Comparison of ENCODE assay signal across 8 cellular contexts in the genomic region with DNA sequence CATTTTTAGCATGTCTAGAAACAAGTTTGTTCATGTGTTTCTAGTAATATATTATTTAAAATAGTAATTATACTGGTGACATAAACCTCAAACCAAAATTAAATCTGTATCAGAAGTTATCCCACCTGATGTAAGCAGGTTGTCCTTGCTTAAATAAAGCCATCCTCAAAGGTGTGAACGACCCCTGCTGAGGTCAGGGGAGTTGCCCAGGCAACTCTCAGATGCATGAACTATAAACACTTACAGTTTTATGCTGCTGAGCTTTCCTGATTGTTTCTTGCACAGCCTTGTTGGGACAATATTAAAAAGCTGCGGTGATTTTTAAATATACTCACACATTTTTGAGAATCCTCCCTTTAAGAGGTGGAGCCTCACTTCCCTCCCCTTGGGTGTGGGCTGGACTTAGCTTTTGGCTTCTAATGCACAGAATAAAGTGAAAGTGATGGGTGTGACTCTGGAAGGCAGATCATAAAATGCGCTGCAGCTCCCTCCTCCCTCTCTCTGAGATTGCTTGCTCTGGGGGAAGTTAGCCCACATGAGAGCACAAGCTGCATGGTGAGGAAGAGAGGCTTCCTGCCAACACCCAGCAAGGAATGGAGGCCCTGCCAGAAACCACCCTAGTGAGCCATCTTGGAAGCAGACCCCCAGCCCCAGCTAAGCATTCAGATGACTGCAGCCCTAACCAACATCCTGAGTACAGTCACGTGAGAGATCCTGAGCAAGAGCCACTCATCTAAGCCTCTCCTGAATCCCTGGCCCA.
DNase-seq lines count a peak whose midpoint lies in the region; TF ChIP-seq lines count a peak whose summit lies in the region.

No MANE protein-coding gene starts in this region.

- H3F3A ChIP-seq in smooth muscle cell (ENCODE audit: low read depth): no peaks in the 10 kb centered on the region

- no peaks in the 10 kb centered on the region for H3K36me3 ChIP-seq in smooth muscle cell (ENCODE audit: low read depth)
- no peaks in the 10 kb centered on the region for H3K36me3 ChIP-seq in BE2C

- H3K4me1 ChIP-seq in smooth muscle cell (ENCODE audit: low read depth) (no peaks in the 10 kb centered on the region), BE2C (no peaks in the 10 kb centered on the region)

- in situ Hi-C loops in GM13977 (cut with MboI; ENCODE audit: low pct_unique_long_range_greater_than_20kb, low sequenced_read_pairs, unreplicated experiment): no loop called here

- peak overlapping the region; percentile 85 for H3K4me3 Mint-ChIP-seq in HFFc6

- H3K4me2 ChIP-seq in smooth muscle cell: peak overlapping the region; percentile 42

- H3K27me3 ChIP-seq in smooth muscle cell (ENCODE audit: low read depth) (no peaks in the 10 kb centered on the region), BE2C (no peaks in the 10 kb centered on the region)

- H3K9me3 ChIP-seq in smooth muscle cell (replicated peaks; ENCODE audit: low read depth): no peaks in the 10 kb centered on the region
- H3K9me3 ChIP-seq in BE2C: no peaks in the 10 kb centered on the region

- peaks cover 54% of the 10 kb centered on the region for H3K4me1 Mint-ChIP-seq in HFFc6 (ENCODE audit: low read depth)

- H4K20me1 ChIP-seq in smooth muscle cell (ENCODE audit: low read depth): no peaks in the 10 kb centered on the region

- no peaks in the 10 kb centered on the region for H3K9me3 Mint-ChIP-seq in HFFc6

- H3K79me2 ChIP-seq in smooth muscle cell (ENCODE audit: low read depth): no peaks in the 10 kb centered on the region

- DNase-seq in GM13977 (ENCODE audit: low spot score) (peak; percentile 44), HFFc6 (peak; percentile 89), NCI-H2029 treated with DMSO at 0.1 percent for 48 hours (lab: John Stamatoyannopoulos, UW) (peak; percentile 8), fibroblast of villous mesenchyme (ENCODE audit: low read depth) (peak; percentile 89), smooth muscle cell (lab: John Stamatoyannopoulos, UW; ENCODE audit: unreplicated experiment) (no peak), COLO668 (lab: John Stamatoyannopoulos, UW; ENCODE audit: unreplicated experiment) (no peak), BE2C (no peak)
- DNase-seq in activated T-cell treated with anti-CD3 and anti-CD28 coated beads, Interleukin-2, amount 50 U/mL, for 1 hour: peak; percentile 21

- no peak overlapping the region for H3K27ac ChIP-seq in smooth muscle cell (ENCODE audit: low read depth)

- WGBS in smooth muscle cell (ENCODE audit: low lambda C conversion rate): 41% methylated on average over 4 of the region's 4 CpGs

- H3K36me3 Mint-ChIP-seq in HFFc6 (ENCODE audit: low read depth): no peaks in the 10 kb centered on the region

- H3K27me3 Mint-ChIP-seq in HFFc6 (ENCODE audit: insufficient read depth): no peaks in the 10 kb centered on the region; the same call in none of the 2 replicates

- H3K27ac Mint-ChIP-seq in HFFc6: peak overlapping the region; percentile 87

- H3K4me3 ChIP-seq in fibroblast of villous mesenchyme (ENCODE audit: low read depth, low read length) (peak overlapping the region; percentile 18), smooth muscle cell (no peak overlapping the region), BE2C (ENCODE audit: low read depth, low read length) (no peak overlapping the region)

- TF ChIP-seq CTCF in GM13977 (IDR thresholded peaks at IDR 0.05; ENCODE audit: extremely low read depth, insufficient read depth, missing control alignments) (no peak), HFFc6 (IDR thresholded peaks at IDR 0.05) (no peak), fibroblast of villous mesenchyme (IDR thresholded peaks at IDR 0.05; ENCODE audit: insufficient read depth, low read depth, low read length) (no peak), smooth muscle cell (IDR thresholded peaks at IDR 0.05; ENCODE audit: borderline replicate concordance, insufficient read depth, poor library complexity, severe bottlenecking) (no peak), BE2C (IDR thresholded peaks at IDR 0.05; ENCODE audit: low read depth, low read length) (no peak)

- H2AFZ ChIP-seq in smooth muscle cell (ENCODE audit: low read depth): peak overlapping the region; percentile 57

- H3K9ac ChIP-seq in smooth muscle cell (ENCODE audit: low read depth): no peak overlapping the region

Comparison
In these comparisons a context has a peak if more than half of its experiments do, and no peak if none do; other contexts are left out.
1. DNase-seq: peak in GM13977 (single experiment), HFFc6 (single experiment), NCI-H2029 treated with DMSO at 0.1 percent for 48 hours (single experiment), activated T-cell treated with anti-CD3 and anti-CD28 coated beads, Interleukin-2, amount 50 U/mL, for 1 hour (single experiment) and fibroblast of villous mesenchyme (single experiment); none in smooth muscle cell (single experiment), COLO668 (single experiment) and BE2C (single experiment).